In genomic region chr1:158793604-158794003, GRCh38 we compare ENCODE assay signal across 10 cellular contexts. TPM values are rescaled to one million over a fixed set of nuclear protein-coding genes. Genes with fewer than 3 reads are reported as not detected.
DNase-seq lines count a peak whose midpoint lies in the region; ATAC-seq and TF ChIP-seq lines count a peak whose summit lies in the region.
"Had no signal": no experiment of that assay in that cellular context is flagged by ENCODE, and none has a peak within 500 bp of the region (broad histone marks: within the 10 kb centered on the region; RNA-seq: fewer than 3 reads in every experiment).

No MANE protein-coding gene starts in this region.

- ATAC-seq in GM18861 (IDR thresholded peaks at IDR 0.05; ENCODE audit: unreplicated experiment) (peak; percentile 56), GM19452 (IDR thresholded peaks at IDR 0.05; ENCODE audit: unreplicated experiment) (no peak), GM18517 (IDR thresholded peaks at IDR 0.05; ENCODE audit: unreplicated experiment) (no peak)

- no peaks in the 10 kb centered on the region for H3K9me3 Mint-ChIP-seq in activated T-helper 2 cell treated with anti-CD3 and anti-CD28 coated beads, Interferon-gamma antibody, Interleukin-2, Interleukin-4, amounts not matched to agents 10 μg/mL and 5 μg/mL and 100 μg/mL, durations not matched to agents 14 hours and 24 hours and 36 hours
- peaks cover 10% of the 10 kb centered on the region for H3K9me3 Mint-ChIP-seq in mesothelial cell of epicardium
- H3K9me3 Mint-ChIP-seq: activated naive CD4-positive, alpha-beta T cell treated with anti-CD3 and anti-CD28 coated beads, Interleukin-2, amount 50 U/mL, for 24 hours had no signal

- H3K36me3 ChIP-seq in KMS-11 (ENCODE audit: insufficient read depth) (no peaks in the 10 kb centered on the region), brain microvascular endothelial cell (replicated peaks) (no peaks in the 10 kb centered on the region)

- H4K20me1 ChIP-seq in KMS-11 (ENCODE audit: insufficient read depth), result no peaks in the 10 kb centered on the region

- intact Hi-C loops in activated T-helper 2 cell treated with anti-CD3 and anti-CD28 coated beads, Interferon-gamma antibody, Interleukin-2, Interleukin-4, amounts not matched to agents 10 μg/mL and 5 μg/mL and 100 μg/mL, durations not matched to agents 14 hours and 24 hours and 36 hours (cut with micrococcal nuclease), result loop anchor here (2.0 kb wide), 1 partner anchor 205 kb away; no protein-coding TSS in a partner anchor

- in situ Hi-C loops in brain microvascular endothelial cell (cut with HindIII; ENCODE audit: low pct_ligation_motif_present, low sequenced_read_pairs), result no loop called here

- H3K27me3 Mint-ChIP-seq in activated T-helper 2 cell treated with anti-CD3 and anti-CD28 coated beads, Interferon-gamma antibody, Interleukin-2, Interleukin-4, amounts not matched to agents 10 μg/mL and 5 μg/mL and 100 μg/mL, durations not matched to agents 14 hours and 24 hours and 36 hours (ENCODE audit: low read depth), result peaks cover 25% of the 10 kb centered on the region
- peaks cover 7% of the 10 kb centered on the region for H3K27me3 Mint-ChIP-seq in mesothelial cell of epicardium (ENCODE audit: low read depth)

- no peak overlapping the region for H3K4me3 Mint-ChIP-seq in activated T-helper 2 cell treated with anti-CD3 and anti-CD28 coated beads, Interferon-gamma antibody, Interleukin-2, Interleukin-4, amounts not matched to agents 10 μg/mL and 5 μg/mL and 100 μg/mL, durations not matched to agents 14 hours and 24 hours and 36 hours (ENCODE audit: low read depth)
- no peak overlapping the region for H3K4me3 Mint-ChIP-seq in mesothelial cell of epicardium
- H3K4me3 Mint-ChIP-seq: activated naive CD4-positive, alpha-beta T cell treated with anti-CD3 and anti-CD28 coated beads, Interleukin-2, amount 50 U/mL, for 24 hours had no signal

- H2AFZ ChIP-seq in KMS-11 (ENCODE audit: low read depth), result no peak overlapping the region

- H3K4me1 ChIP-seq in KMS-11 (ENCODE audit: low read depth, poor library complexity, severe bottlenecking), result no peaks in the 10 kb centered on the region

- peak; percentile 18 for DNase-seq in activated T-helper 2 cell treated with anti-CD3 and anti-CD28 coated beads, Interferon-gamma antibody, Interleukin-2, Interleukin-4, amounts not matched to agents 10 μg/mL and 5 μg/mL and 100 μg/mL, durations not matched to agents 14 hours and 24 hours and 36 hours (ENCODE audit: low spot score)
- DNase-seq in stimulated activated CD4-positive, alpha-beta T cell treated with anti-CD3 and anti-CD28 coated beads, Interleukin-12 subunit alpha, Interleukin-12 subunit beta, amount 100 ng/mL, for 4 hours, result peak; percentile 21
- DNase-seq in brain microvascular endothelial cell, result no peak
- no peak for DNase-seq in mesothelial cell of epicardium (ENCODE audit: low spot score in 2 of 2, unreplicated experiment in 2 of 2)
- DNase-seq: NCI-H187 treated with DMSO at 0.1 percent for 48 hours had no signal

- peak; percentile 46 for TF ChIP-seq CTCF in KMS-11 (conservative IDR thresholded peaks at IDR 0.05; ENCODE audit: low read depth, low read length)
- no peak for TF ChIP-seq CTCF in brain microvascular endothelial cell (IDR thresholded peaks at IDR 0.05; ENCODE audit: low read depth, low read length, missing control alignments)
- no peak for TF ChIP-seq CTCF in mesothelial cell of epicardium (IDR thresholded peaks at IDR 0.05; ENCODE audit: unreplicated experiment)

- H3K27ac ChIP-seq in KMS-11, result no peak overlapping the region
- H3K27ac ChIP-seq in brain microvascular endothelial cell, result no peak overlapping the region

- no peaks in the 10 kb centered on the region for H3K36me3 Mint-ChIP-seq in activated T-helper 2 cell treated with anti-CD3 and anti-CD28 coated beads, Interferon-gamma antibody, Interleukin-2, Interleukin-4, amounts not matched to agents 10 μg/mL and 5 μg/mL and 100 μg/mL, durations not matched to agents 14 hours and 24 hours and 36 hours (ENCODE audit: low read depth)
- H3K36me3 Mint-ChIP-seq in mesothelial cell of epicardium, result no peaks in the 10 kb centered on the region

- H3K4me3 ChIP-seq in KMS-11 (IDR thresholded peaks at IDR 0.05; ENCODE audit: insufficient read depth, low read depth, low read length), result no peak overlapping the region
- no peak overlapping the region for H3K4me3 ChIP-seq in brain microvascular endothelial cell (ENCODE audit: low read depth, low read length)

- H3K4me2 ChIP-seq in KMS-11, result no peak overlapping the region

- no peaks in the 10 kb centered on the region for H3K4me1 Mint-ChIP-seq in activated T-helper 2 cell treated with anti-CD3 and anti-CD28 coated beads, Interferon-gamma antibody, Interleukin-2, Interleukin-4, amounts not matched to agents 10 μg/mL and 5 μg/mL and 100 μg/mL, durations not matched to agents 14 hours and 24 hours and 36 hours (ENCODE audit: low read depth)
- H3K4me1 Mint-ChIP-seq in mesothelial cell of epicardium, result no peaks in the 10 kb centered on the region
- H3K4me1 Mint-ChIP-seq: activated naive CD4-positive, alpha-beta T cell treated with anti-CD3 and anti-CD28 coated beads, Interleukin-2, amount 50 U/mL, for 24 hours had no signal

- H3K27ac Mint-ChIP-seq in activated T-helper 2 cell treated with anti-CD3 and anti-CD28 coated beads, Interferon-gamma antibody, Interleukin-2, Interleukin-4, amounts not matched to agents 10 μg/mL and 5 μg/mL and 100 μg/mL, durations not matched to agents 14 hours and 24 hours and 36 hours, result no peak overlapping the region
- H3K27ac Mint-ChIP-seq in mesothelial cell of epicardium, result no peak overlapping the region
- H3K27ac Mint-ChIP-seq: activated naive CD4-positive, alpha-beta T cell treated with anti-CD3 and anti-CD28 coated beads, Interleukin-2, amount 50 U/mL, for 24 hours had no signal

- H3K27me3 ChIP-seq in KMS-11 (ENCODE audit: insufficient read depth, low read depth) (no peaks in the 10 kb centered on the region), brain microvascular endothelial cell (replicated peaks) (no peaks in the 10 kb centered on the region)

- H3K9ac ChIP-seq in KMS-11, result no peak overlapping the region

- no peaks in the 10 kb centered on the region for H3K79me2 ChIP-seq in KMS-11 (ENCODE audit: insufficient read depth, low read depth)

RNA-seq across cellular contexts. Expression of gene OR6N2, which starts 12.6 kb away (rescaled TPM):
- total RNA-seq in activated T-helper 2 cell treated with anti-CD3 and anti-CD28 coated beads, Interferon-gamma antibody, Interleukin-2, Interleukin-4, amounts not matched to agents 10 μg/mL and 5 μg/mL and 100 μg/mL, durations not matched to agents 14 hours and 24 hours and 36 hours, result not detected in 2 replicates
- not detected in 3 replicates for total RNA-seq in mesothelial cell of epicardium

RNA-seq across cellular contexts. Expression of gene OR6N1, which starts 21.6 kb away (rescaled TPM):
- total RNA-seq in activated T-helper 2 cell treated with anti-CD3 and anti-CD28 coated beads, Interferon-gamma antibody, Interleukin-2, Interleukin-4, amounts not matched to agents 10 μg/mL and 5 μg/mL and 100 μg/mL, durations not matched to agents 14 hours and 24 hours and 36 hours, result not detected in 2 replicates
- not detected in 3 replicates for total RNA-seq in mesothelial cell of epicardium

RNA-seq across cellular contexts. Expression of gene MNDA, which starts 37.5 kb away (rescaled TPM):
- not detected in 2 replicates for total RNA-seq in activated T-helper 2 cell treated with anti-CD3 and anti-CD28 coated beads, Interferon-gamma antibody, Interleukin-2, Interleukin-4, amounts not matched to agents 10 μg/mL and 5 μg/mL and 100 μg/mL, durations not matched to agents 14 hours and 24 hours and 36 hours
- total RNA-seq in mesothelial cell of epicardium, result not detected in 3 replicates

RNA-seq across cellular contexts. Expression of gene OR6K6, which starts 39.1 kb away (rescaled TPM):
- total RNA-seq in activated T-helper 2 cell treated with anti-CD3 and anti-CD28 coated beads, Interferon-gamma antibody, Interleukin-2, Interleukin-4, amounts not matched to agents 10 μg/mL and 5 μg/mL and 100 μg/mL, durations not matched to agents 14 hours and 24 hours and 36 hours, result not detected in 2 replicates
- not detected in 3 replicates for total RNA-seq in mesothelial cell of epicardium

Comparison
In these comparisons a context has a peak if more than half of its experiments do, and no peak if none do; other contexts are left out.
1. DNase-seq: peak in activated T-helper 2 cell treated with anti-CD3 and anti-CD28 coated beads, Interferon-gamma antibody, Interleukin-2, Interleukin-4, amounts not matched to agents 10 μg/mL and 5 μg/mL and 100 μg/mL, durations not matched to agents 14 hours and 24 hours and 36 hours (single experiment) and stimulated activated CD4-positive, alpha-beta T cell treated with anti-CD3 and anti-CD28 coated beads, Interleukin-12 subunit alpha, Interleukin-12 subunit beta, amount 100 ng/mL, for 4 hours (single experiment); none in brain microvascular endothelial cell (single experiment) and mesothelial cell of epicardium (0 of 2).